ENCODE assay signal across 8 cellular contexts in the genomic region with DNA sequence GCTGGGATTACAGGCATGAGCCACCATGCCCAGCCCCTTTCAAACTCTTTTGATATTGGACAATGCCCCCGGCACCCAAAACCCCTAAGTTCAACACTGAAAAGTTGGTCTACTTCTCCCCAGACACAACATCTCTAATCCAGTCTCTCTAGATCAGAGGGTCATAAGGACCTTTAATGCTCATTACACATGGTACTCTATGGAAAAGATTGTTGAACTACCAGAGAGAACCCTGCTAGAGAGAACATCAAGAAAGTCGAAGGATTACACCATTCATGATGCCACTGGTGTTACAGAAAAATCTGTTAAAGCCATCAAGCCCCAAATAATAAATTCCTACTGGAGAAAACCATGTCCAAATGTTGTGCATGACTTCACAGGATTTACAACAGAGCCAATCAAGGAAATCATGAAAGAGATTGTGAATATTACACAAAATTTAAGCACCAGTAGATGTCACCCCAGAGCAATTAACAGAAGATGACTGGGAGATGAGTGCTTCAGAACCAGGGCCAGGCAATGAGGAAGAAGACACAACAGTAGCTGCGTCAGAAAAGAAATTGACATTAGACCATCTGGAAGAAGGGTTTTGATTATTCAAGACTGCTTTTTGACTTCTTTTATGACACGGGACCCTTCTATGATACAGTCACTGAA. TPM values are rescaled to one million over a fixed set of nuclear protein-coding genes. Genes with fewer than 3 reads are reported as not detected.
DNase-seq lines count a peak whose midpoint lies in the region; ATAC-seq, FAIRE-seq and TF ChIP-seq lines count a peak whose summit lies in the region.

No MANE protein-coding gene starts in this region.

- intact Hi-C loops in pancreas (cut with DNase I): no loop called here

- no peaks in the 10 kb centered on the region for H3K9me3 Mint-ChIP-seq in activated T-cell treated with anti-CD3 and anti-CD28 coated beads, Interleukin-2, amount 50 U/mL, for 72 hours

- peaks cover 1 to 3% of the 10 kb centered on the region in 2 donors for H3K36me3 Mint-ChIP-seq in activated T-cell treated with anti-CD3 and anti-CD28 coated beads, Interleukin-2, amount 50 U/mL, for 72 hours (ENCODE audit: insufficient read depth in 2 of 2)

- peak; percentile 14 to 42 for DNase-seq in activated T-cell treated with anti-CD3 and anti-CD28 coated beads, Interleukin-2, amount 50 U/mL, for 72 hours
- DNase-seq in activated T-cell treated with anti-CD3 and anti-CD28 coated beads, Interleukin-2, amount 50 U/mL, for 48 hours: no peak
- DNase-seq in HAP-1 (ENCODE audit: low spot score in 2 of 2) (peak; percentile 24 to 50), NCI-H1694 (lab: John Stamatoyannopoulos, UW) (peak; percentile 40), foreskin keratinocyte (peak; percentile 22 to 60), pancreas (no peak)

- peak overlapping the region; percentile 53 for H3K27ac ChIP-seq in VCaP
- no peak overlapping the region for H3K27ac ChIP-seq in foreskin keratinocyte
- H3K27ac ChIP-seq in pancreas: no peak overlapping the region

- ATAC-seq in activated T-cell treated with anti-CD3 and anti-CD28 coated beads, Interleukin-2, amount 50 U/mL, for 72 hours (replicated peaks in 1 of 2): peak; percentile 74 to 88
- ATAC-seq in foreskin keratinocyte: peak; percentile 93
- peak in 3 of 4 donors; percentile 72 to 81 (median 77) for ATAC-seq in pancreas
- ATAC-seq in HG03045 (IDR thresholded peaks at IDR 0.05; ENCODE audit: unreplicated experiment): no peak

- TF ChIP-seq CTCF in VCaP (conservative IDR thresholded peaks at IDR 0.05): peak; percentile 75
- peak; percentile 86 for TF ChIP-seq CTCF in foreskin keratinocyte (conservative IDR thresholded peaks at IDR 0.05)
- peak in 2 of 4 donors; percentile 14 to 25 for TF ChIP-seq CTCF in pancreas (IDR thresholded peaks at IDR 0.05)

- H3K4me3 ChIP-seq in HAP-1: no peak overlapping the region
- H3K4me3 ChIP-seq in pancreas: no peak overlapping the region

- H3K4me3 Mint-ChIP-seq in activated T-cell treated with anti-CD3 and anti-CD28 coated beads, Interleukin-2, amount 50 U/mL, for 72 hours: no peak overlapping the region

- peaks cover 2% of the 10 kb centered on the region; the same call in 1 of the 2 replicates for H3K9me3 ChIP-seq in HAP-1
- H3K9me3 ChIP-seq in pancreas: no peaks in the 10 kb centered on the region

- no peak overlapping the region for H3K27ac Mint-ChIP-seq in activated T-cell treated with anti-CD3 and anti-CD28 coated beads, Interleukin-2, amount 50 U/mL, for 72 hours

- peak; percentile 92 for FAIRE-seq in pancreas (lab: Jason Lieb, UNC)

- H3K4me1 Mint-ChIP-seq in activated T-cell treated with anti-CD3 and anti-CD28 coated beads, Interleukin-2, amount 50 U/mL, for 72 hours (ENCODE audit: low read depth): peaks cover 9% of the 10 kb centered on the region

- H3K27me3 ChIP-seq in HAP-1 (ENCODE audit: low read depth) (no peaks in the 10 kb centered on the region), foreskin keratinocyte (peaks cover 2% of the 10 kb centered on the region), pancreas (no peaks in the 10 kb centered on the region)

- in situ Hi-C loops in HAP-1 (cut with MboI; ENCODE audit: low sequenced_read_pairs): no loop called here

- 25 to 34% methylated on average over 4 of the region's 4 CpGs for WGBS in pancreas, 2 donors

- H3K27me3 Mint-ChIP-seq in activated T-cell treated with anti-CD3 and anti-CD28 coated beads, Interleukin-2, amount 50 U/mL, for 72 hours (ENCODE audit: low read depth): peaks cover 15% of the 10 kb centered on the region

- H3K4me1 ChIP-seq in HAP-1: no peaks in the 10 kb centered on the region
- no peaks in the 10 kb centered on the region for H3K4me1 ChIP-seq in foreskin keratinocyte
- H3K4me1 ChIP-seq in pancreas: no peaks in the 10 kb centered on the region

- no peaks in the 10 kb centered on the region for H3K36me3 ChIP-seq in HAP-1 (replicated peaks)
- no peaks in the 10 kb centered on the region for H3K36me3 ChIP-seq in pancreas

RNA-seq across cellular contexts. Expression of gene NIPAL4, which starts 28.3 kb away (rescaled TPM):
- total RNA-seq in activated T-cell treated with anti-CD3 and anti-CD28 coated beads, Interleukin-2, amount 50 U/mL, for 72 hours: 1 to 10 TPM; 3.1 to 5.9 TPM
- total RNA-seq in foreskin keratinocyte: 5.6 and 13.0 TPM in 2 replicates
- polyA plus RNA-seq in foreskin keratinocyte: 4.7 and 8.6 TPM in 2 replicates
- total RNA-seq in pancreas: not detected
- polyA plus RNA-seq in pancreas: under 1 TPM in 1 of 2 donors, not detected in 1; 0.07 TPM

Comparison
In these comparisons a context has a peak if more than half of its experiments do, and no peak if none do; other contexts are left out.
1. DNase-seq: peak in activated T-cell treated with anti-CD3 and anti-CD28 coated beads, Interleukin-2, amount 50 U/mL, for 72 hours (2 of 2), HAP-1 (2 of 2), NCI-H1694 (single experiment) and foreskin keratinocyte (2 of 2); none in activated T-cell treated with anti-CD3 and anti-CD28 coated beads, Interleukin-2, amount 50 U/mL, for 48 hours (0 of 2) and pancreas (0 of 6).